8 cellular contexts compared by ENCODE assay signal in the genomic region with DNA sequence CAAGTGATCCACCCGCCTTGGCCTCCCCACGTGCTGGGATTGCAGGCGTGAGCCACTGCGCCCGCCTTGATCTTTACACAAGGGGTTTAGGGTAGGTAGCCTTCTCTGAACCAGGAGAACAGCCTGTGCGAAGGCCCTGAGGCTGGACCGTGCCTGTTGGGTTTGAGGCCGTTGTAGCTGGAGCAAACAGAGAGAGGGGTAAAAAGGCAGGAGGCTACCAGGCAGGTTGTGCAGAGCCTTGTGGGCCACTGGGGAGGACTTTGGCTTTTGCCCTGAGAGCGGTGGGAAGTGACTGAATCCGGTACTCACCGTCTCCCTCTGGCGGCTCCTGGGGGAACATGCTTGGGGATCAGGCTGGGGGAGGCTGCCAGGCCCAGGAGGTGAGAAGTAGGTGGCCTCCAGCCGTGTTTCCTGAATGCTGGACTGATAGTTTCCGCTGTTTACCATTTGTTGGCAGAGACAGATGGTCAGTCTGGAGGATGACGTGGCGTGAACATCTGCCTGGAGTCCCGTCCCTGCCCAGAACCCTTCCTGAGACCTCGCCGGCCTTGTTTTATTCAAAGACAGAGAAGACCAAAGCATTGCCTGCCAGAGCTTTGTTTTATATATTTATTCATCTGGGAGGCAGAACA. TPM values are rescaled to one million over a fixed set of nuclear protein-coding genes. Genes with fewer than 3 reads are reported as not detected.
A peak's percentile ranks its signal among the peaks of the same experiment; 100 is the strongest.
DNase-seq lines count a peak whose midpoint lies in the region; ATAC-seq and TF ChIP-seq lines count a peak whose summit lies in the region.

No MANE protein-coding gene starts in this region.

- DNase-seq in DMS114 treated with DMSO at 0.1 percent for 48 hours (lab: John Stamatoyannopoulos, UW; ENCODE audit: unreplicated experiment), result peak; percentile 46
- peak; percentile 33 for DNase-seq in LNCaP clone FGC (ENCODE audit: low read depth)
- DNase-seq in activated naive CD8-positive, alpha-beta T cell treated with anti-CD3 and anti-CD28 coated beads for 36 hours, result peak; percentile 66
- DNase-seq in Right ventricle myocardium inferior (ENCODE audit: missing footprints), result peak; percentile 89
- DNase-seq in progenitor cell of endocrine pancreas (ENCODE audit: low spot score, unreplicated experiment), result peak; percentile 80
- peak; percentile 82 for DNase-seq in ureter (ENCODE audit: low spot score)

- no peak overlapping the region for H3K4me3 Mint-ChIP-seq in activated naive CD8-positive, alpha-beta T cell treated with anti-CD3 and anti-CD28 coated beads for 36 hours
- H3K4me3 Mint-ChIP-seq in progenitor cell of endocrine pancreas (ENCODE audit: low read depth), result no peak overlapping the region

- TF ChIP-seq CTCF in LNCaP clone FGC (IDR thresholded peaks at IDR 0.05; ENCODE audit: control insufficient read depth, extremely low read depth, insufficient read depth) (peak; percentile 78), progenitor cell of endocrine pancreas (IDR thresholded peaks at IDR 0.05; ENCODE audit: unreplicated experiment) (peak; percentile 74)

- intact Hi-C loops in Right ventricle myocardium inferior (cut with DNase I), result loop anchor here (2.0 to 5.0 kb wide), 2 partner anchors 39 to 94 kb away; no protein-coding TSS in a partner anchor

- peaks cover 41% of the 10 kb centered on the region for H3K36me3 Mint-ChIP-seq in activated naive CD8-positive, alpha-beta T cell treated with anti-CD3 and anti-CD28 coated beads for 36 hours
- peaks cover 25% of the 10 kb centered on the region for H3K36me3 Mint-ChIP-seq in progenitor cell of endocrine pancreas (ENCODE audit: insufficient read depth)

- no peak overlapping the region for H3K4me3 ChIP-seq in LNCaP clone FGC (ENCODE audit: low read depth, low read length)

- H3K4me1 Mint-ChIP-seq in activated naive CD8-positive, alpha-beta T cell treated with anti-CD3 and anti-CD28 coated beads for 36 hours, result no peaks in the 10 kb centered on the region
- H3K4me1 Mint-ChIP-seq in progenitor cell of endocrine pancreas (ENCODE audit: low read depth), result peaks cover 3% of the 10 kb centered on the region

- H3K27me3 Mint-ChIP-seq in activated naive CD8-positive, alpha-beta T cell treated with anti-CD3 and anti-CD28 coated beads for 36 hours, result no peaks in the 10 kb centered on the region
- no peaks in the 10 kb centered on the region for H3K27me3 Mint-ChIP-seq in progenitor cell of endocrine pancreas

- peak overlapping the region; percentile 29 for H3K27ac Mint-ChIP-seq in activated naive CD8-positive, alpha-beta T cell treated with anti-CD3 and anti-CD28 coated beads for 36 hours
- peak overlapping the region; percentile 80 for H3K27ac Mint-ChIP-seq in progenitor cell of endocrine pancreas

- no peaks in the 10 kb centered on the region for H3K9me3 Mint-ChIP-seq in activated naive CD8-positive, alpha-beta T cell treated with anti-CD3 and anti-CD28 coated beads for 36 hours
- H3K9me3 Mint-ChIP-seq in progenitor cell of endocrine pancreas (ENCODE audit: low read depth), result no peaks in the 10 kb centered on the region

- ATAC-seq in SK-N-SH treated with all-trans-retinoic acid at 6 μM for 48 hours, result peak; percentile 90
- ATAC-seq in Right ventricle myocardium inferior, result peak; percentile 87
- ATAC-seq in GM19023 (IDR thresholded peaks at IDR 0.05; ENCODE audit: unreplicated experiment), result no peak

TF ChIP-seq in SK-N-SH treated with all-trans-retinoic acid at 6 μM for 48 hours, 23 proteins besides CTCF, POLR2A, EP300 and RAD21:
- TF ChIP-seq CSDC2 (CRISPR knock-in tag; IDR thresholded peaks at IDR 0.05), result no peak
- no peak for TF ChIP-seq RARB (CRISPR knock-in tag; IDR thresholded peaks at IDR 0.05)
- TF ChIP-seq, protein P1, sequence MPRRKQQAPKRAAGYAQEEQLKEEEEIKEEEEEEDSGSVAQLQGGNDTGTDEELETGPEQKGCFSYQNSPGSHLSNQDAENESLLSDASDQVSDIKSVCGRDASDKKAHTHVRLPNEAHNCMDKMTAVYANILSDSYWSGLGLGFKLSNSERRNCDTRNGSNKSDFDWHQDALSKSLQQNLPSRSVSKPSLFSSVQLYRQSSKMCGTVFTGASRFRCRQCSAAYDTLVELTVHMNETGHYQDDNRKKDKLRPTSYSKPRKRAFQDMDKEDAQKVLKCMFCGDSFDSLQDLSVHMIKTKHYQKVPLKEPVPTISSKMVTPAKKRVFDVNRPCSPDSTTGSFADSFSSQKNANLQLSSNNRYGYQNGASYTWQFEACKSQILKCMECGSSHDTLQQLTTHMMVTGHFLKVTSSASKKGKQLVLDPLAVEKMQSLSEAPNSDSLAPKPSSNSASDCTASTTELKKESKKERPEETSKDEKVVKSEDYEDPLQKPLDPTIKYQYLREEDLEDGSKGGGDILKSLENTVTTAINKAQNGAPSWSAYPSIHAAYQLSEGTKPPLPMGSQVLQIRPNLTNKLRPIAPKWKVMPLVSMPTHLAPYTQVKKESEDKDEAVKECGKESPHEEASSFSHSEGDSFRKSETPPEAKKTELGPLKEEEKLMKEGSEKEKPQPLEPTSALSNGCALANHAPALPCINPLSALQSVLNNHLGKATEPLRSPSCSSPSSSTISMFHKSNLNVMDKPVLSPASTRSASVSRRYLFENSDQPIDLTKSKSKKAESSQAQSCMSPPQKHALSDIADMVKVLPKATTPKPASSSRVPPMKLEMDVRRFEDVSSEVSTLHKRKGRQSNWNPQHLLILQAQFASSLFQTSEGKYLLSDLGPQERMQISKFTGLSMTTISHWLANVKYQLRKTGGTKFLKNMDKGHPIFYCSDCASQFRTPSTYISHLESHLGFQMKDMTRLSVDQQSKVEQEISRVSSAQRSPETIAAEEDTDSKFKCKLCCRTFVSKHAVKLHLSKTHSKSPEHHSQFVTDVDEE (CRISPR knock-in tag; IDR thresholded peaks at IDR 0.05), result no peak
- TF ChIP-seq, protein P2, sequence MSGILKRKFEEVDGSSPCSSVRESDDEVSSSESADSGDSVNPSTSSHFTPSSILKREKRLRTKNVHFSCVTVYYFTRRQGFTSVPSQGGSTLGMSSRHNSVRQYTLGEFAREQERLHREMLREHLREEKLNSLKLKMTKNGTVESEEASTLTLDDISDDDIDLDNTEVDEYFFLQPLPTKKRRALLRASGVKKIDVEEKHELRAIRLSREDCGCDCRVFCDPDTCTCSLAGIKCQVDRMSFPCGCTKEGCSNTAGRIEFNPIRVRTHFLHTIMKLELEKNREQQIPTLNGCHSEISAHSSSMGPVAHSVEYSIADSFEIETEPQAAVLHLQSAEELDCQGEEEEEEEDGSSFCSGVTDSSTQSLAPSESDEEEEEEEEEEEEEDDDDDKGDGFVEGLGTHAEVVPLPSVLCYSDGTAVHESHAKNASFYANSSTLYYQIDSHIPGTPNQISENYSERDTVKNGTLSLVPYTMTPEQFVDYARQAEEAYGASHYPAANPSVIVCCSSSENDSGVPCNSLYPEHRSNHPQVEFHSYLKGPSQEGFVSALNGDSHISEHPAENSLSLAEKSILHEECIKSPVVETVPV (CRISPR knock-in tag; IDR thresholded peaks at IDR 0.05), result no peak
- no peak for TF ChIP-seq ESRRG (CRISPR knock-in tag; IDR thresholded peaks at IDR 0.05)
- TF ChIP-seq ZFP30 (CRISPR knock-in tag; IDR thresholded peaks at IDR 0.05), result no peak
- TF ChIP-seq GLIS3 (CRISPR knock-in tag; IDR thresholded peaks at IDR 0.05), result no peak
- no peak for TF ChIP-seq SNAI2 (CRISPR knock-in tag; IDR thresholded peaks at IDR 0.05)
- TF ChIP-seq ZC3H10 (CRISPR knock-in tag; IDR thresholded peaks at IDR 0.05), result no peak
- no peak for TF ChIP-seq TCF4 (CRISPR knock-in tag; IDR thresholded peaks at IDR 0.05; ENCODE audit: borderline replicate concordance)
- no peak for TF ChIP-seq PATZ1 (CRISPR knock-in tag; IDR thresholded peaks at IDR 0.05; ENCODE audit: borderline replicate concordance)
- TF ChIP-seq OSR1 (CRISPR knock-in tag; IDR thresholded peaks at IDR 0.05), result no peak
TF ChIP-seq in SK-N-SH treated with all-trans-retinoic acid at 6 μM for 48 hours: peak in this region for 0.

RNA-seq across cellular contexts. Expression of gene SPC24, which starts 24.6 kb away (rescaled TPM):
- total RNA-seq in activated naive CD8-positive, alpha-beta T cell treated with anti-CD3 and anti-CD28 coated beads for 36 hours, result 10 to 100 TPM; 54.4 TPM
- 8.6 TPM for total RNA-seq in Right ventricle myocardium inferior
- 22.8 and 24.3 TPM in 2 replicates for total RNA-seq in progenitor cell of endocrine pancreas
- 1.4 TPM for total RNA-seq in ureter

RNA-seq across cellular contexts. Expression of gene LDLR, which starts 41.7 kb away (rescaled TPM):
- 10 to 100 TPM; 67.3 to 68.8 TPM for total RNA-seq in activated naive CD8-positive, alpha-beta T cell treated with anti-CD3 and anti-CD28 coated beads for 36 hours
- total RNA-seq in Right ventricle myocardium inferior (12.8 TPM), progenitor cell of endocrine pancreas (67.3 and 73.2 TPM in 2 replicates), ureter (78.2 TPM)

Comparison
In these comparisons a context has a peak if more than half of its experiments do, and no peak if none do; other contexts are left out.
1. DNase-seq: peak in every context shown above with its lines; median percentile 89 in Right ventricle myocardium inferior; 82 in ureter; 80 in progenitor cell of endocrine pancreas; 66 in activated naive CD8-positive, alpha-beta T cell treated with anti-CD3 and anti-CD28 coated beads for 36 hours; 46 in DMS114 treated with DMSO at 0.1 percent for 48 hours; 33 in LNCaP clone FGC.